1 cellular context compared by ENCODE assay signal in genomic region chr9:27436234-27436633, GRCh38.
TF ChIP-seq lines count a peak whose summit lies in the region.

No MANE protein-coding gene starts in this region.

TF ChIP-seq in HepG2, 621 proteins besides CTCF, POLR2A, EP300 and RAD21 (continued from another document and continues in another):
- TF ChIP-seq GMEB2 (CRISPR knock-in tag; IDR thresholded peaks at IDR 0.05; ENCODE audit: low read depth), result no peak
- peak; percentile 74 for TF ChIP-seq THAP11 (CRISPR knock-in tag; IDR thresholded peaks at IDR 0.05)
- 0 out of 2 replicates have a peak, but pooled peaks have one; percentile 62 for TF ChIP-seq ZNF780A (CRISPR knock-in tag; IDR thresholded peaks at IDR 0.05)
- TF ChIP-seq ZNF18 (CRISPR knock-in tag; IDR thresholded peaks at IDR 0.05; ENCODE audit: insufficient replicate concordance), result no peak
- TF ChIP-seq EED (CRISPR knock-in tag; IDR thresholded peaks at IDR 0.05), result no peak
- TF ChIP-seq ZNF33B (CRISPR knock-in tag; IDR thresholded peaks at IDR 0.05), result peak; percentile 79; the same call in 1 of the 2 replicates
- no peak for TF ChIP-seq SETDB1 (CRISPR knock-in tag; IDR thresholded peaks at IDR 0.05; ENCODE audit: borderline replicate concordance)
- TF ChIP-seq ZBTB21 (CRISPR knock-in tag; IDR thresholded peaks at IDR 0.05), result no peak
- TF ChIP-seq AKNA (CRISPR knock-in tag; IDR thresholded peaks at IDR 0.05; ENCODE audit: borderline replicate concordance), result no peak
- TF ChIP-seq E2F1 (CRISPR knock-in tag; IDR thresholded peaks at IDR 0.05), result no peak
- TF ChIP-seq MIER3 (CRISPR knock-in tag; IDR thresholded peaks at IDR 0.05; ENCODE audit: borderline replicate concordance), result peak; percentile 89; the same call in 1 of the 2 replicates
- 0 out of 2 replicates have a peak, but pooled peaks have one; percentile 28 for TF ChIP-seq ZNF562 (CRISPR knock-in tag; IDR thresholded peaks at IDR 0.05; ENCODE audit: borderline replicate concordance)
- peak; percentile 73; the same call in 1 of the 2 replicates for TF ChIP-seq ZNF841 (CRISPR knock-in tag; IDR thresholded peaks at IDR 0.05; ENCODE audit: borderline replicate concordance)
- peak; percentile 88 for TF ChIP-seq NCOA2 (CRISPR knock-in tag; IDR thresholded peaks at IDR 0.05)
- TF ChIP-seq GATAD2A (CRISPR knock-in tag; IDR thresholded peaks at IDR 0.05), result peak; percentile 92
- peak; percentile 70; the same call in 1 of the 2 replicates for TF ChIP-seq CBFB (CRISPR knock-in tag; IDR thresholded peaks at IDR 0.05)
- TF ChIP-seq SYNCRIP (IDR thresholded peaks at IDR 0.05; ENCODE audit: insufficient read depth, low read depth, low read length), result no peak
- TF ChIP-seq HDAC6 (IDR thresholded peaks at IDR 0.05; ENCODE audit: low read depth, low read length), result no peak
- no peak for TF ChIP-seq E2F2 (CRISPR knock-in tag; IDR thresholded peaks at IDR 0.05; ENCODE audit: borderline replicate concordance)
- peak; percentile 99 for TF ChIP-seq ZNF609 (CRISPR knock-in tag; IDR thresholded peaks at IDR 0.05; ENCODE audit: borderline replicate concordance)
- TF ChIP-seq NR0B2 (CRISPR knock-in tag; IDR thresholded peaks at IDR 0.05), result no peak
- no peak for TF ChIP-seq PHF20 (CRISPR knock-in tag; IDR thresholded peaks at IDR 0.05)
- TF ChIP-seq ZNF614 (CRISPR knock-in tag; IDR thresholded peaks at IDR 0.05; ENCODE audit: borderline replicate concordance), result peak; percentile 67; the same call in 1 of the 2 replicates
- peak; percentile 77; the same call in 1 of the 2 replicates for TF ChIP-seq ERF (CRISPR knock-in tag; IDR thresholded peaks at IDR 0.05)
- TF ChIP-seq JUN (CRISPR knock-in tag; IDR thresholded peaks at IDR 0.05), result peak; percentile 67; the same call in 1 of the 2 replicates
- no peak for TF ChIP-seq UBTF (CRISPR knock-in tag; IDR thresholded peaks at IDR 0.05)
- TF ChIP-seq FLYWCH1 (CRISPR knock-in tag; IDR thresholded peaks at IDR 0.05), result no peak
- no peak for TF ChIP-seq ZNF20 (CRISPR knock-in tag; IDR thresholded peaks at IDR 0.05)
- TF ChIP-seq SMYD3 (CRISPR knock-in tag; IDR thresholded peaks at IDR 0.05), result peak; percentile 93
- TF ChIP-seq RNF2 (conservative IDR thresholded peaks at IDR 0.05; ENCODE audit: low read depth), result peak; percentile 75
- TF ChIP-seq ZBTB10 (CRISPR knock-in tag; IDR thresholded peaks at IDR 0.05; ENCODE audit: borderline replicate concordance), result no peak
- no peak for TF ChIP-seq NR1H2 (CRISPR knock-in tag; IDR thresholded peaks at IDR 0.05; ENCODE audit: borderline replicate concordance, low read depth)
- TF ChIP-seq KLF12 (CRISPR knock-in tag; IDR thresholded peaks at IDR 0.05; ENCODE audit: borderline replicate concordance), result no peak
- no peak for TF ChIP-seq RAD51 (IDR thresholded peaks at IDR 0.05; ENCODE audit: borderline replicate concordance)
- TF ChIP-seq PCBP2 (optimal IDR thresholded peaks at IDR 0.05; ENCODE audit: low read depth, low read length, poor library complexity, severe bottlenecking), result no peak
- no peak for TF ChIP-seq IKZF4 (CRISPR knock-in tag; IDR thresholded peaks at IDR 0.05; ENCODE audit: borderline replicate concordance, low read depth, not compliant biosample characterization)
- TF ChIP-seq JARID2 (CRISPR knock-in tag; IDR thresholded peaks at IDR 0.05; ENCODE audit: insufficient replicate concordance), result no peak
- TF ChIP-seq DMAP1 (CRISPR knock-in tag; IDR thresholded peaks at IDR 0.05), result no peak
